ENCODE assay signal across 8 cellular contexts in genomic region chr4:183840311-183840710, GRCh38.
DNase-seq lines count a peak whose midpoint lies in the region; TF ChIP-seq lines count a peak whose summit lies in the region.

No MANE protein-coding gene starts in this region.

- H3K79me2 ChIP-seq in KMS-11 (ENCODE audit: insufficient read depth, low read depth): no peaks in the 10 kb centered on the region

- H3K27ac ChIP-seq in C4-2B (no peak overlapping the region), KMS-11 (no peak overlapping the region), vagina (no peak overlapping the region)

- no peaks in the 10 kb centered on the region for H3K9me3 ChIP-seq in vagina

- no peak overlapping the region; the same call in 1 of the 2 replicates for H2AFZ ChIP-seq in KMS-11 (ENCODE audit: low read depth)

- no peaks in the 10 kb centered on the region for H4K20me1 ChIP-seq in KMS-11 (ENCODE audit: insufficient read depth)

- no peak overlapping the region for H3K9ac ChIP-seq in KMS-11

- no peak for TF ChIP-seq POLR2A in vagina (IDR thresholded peaks at IDR 0.05)

- intact Hi-C loops in posterior cingulate gyrus (cut with DNase I) (loop anchor here (1.0 to 5.0 kb wide), 4 partner anchors 67 to 328 kb away; partner anchors contain the start of gene STOX2), vagina (cut with DNase I) (loop anchor here (5.0 kb wide), 1 partner anchor 327 kb away; no protein-coding TSS in a partner anchor)

- H3K27me3 ChIP-seq in KMS-11 (ENCODE audit: insufficient read depth, low read depth): no peaks in the 10 kb centered on the region
- H3K27me3 ChIP-seq in vagina: no peaks in the 10 kb centered on the region

- H3K4me1 ChIP-seq in KMS-11 (ENCODE audit: low read depth, poor library complexity, severe bottlenecking) (no peaks in the 10 kb centered on the region), vagina (no peaks in the 10 kb centered on the region)

- DNase-seq in GM19238 (ENCODE audit: insufficient read length, low spot score): peak; percentile 44
- DNase-seq in SK-MEL-5 (ENCODE audit: low read depth, low spot score): peak; percentile 87
- DNase-seq in activated naive CD4-positive, alpha-beta T cell treated with Interleukin-2 at 50 U/mL for 16 hours: peak; percentile 62
- DNase-seq in glomerular visceral epithelial cell (ENCODE audit: extremely low spot score): peak; percentile 67
- peak; percentile 67 to 97 (median 92) for DNase-seq in posterior cingulate gyrus
- no peak for DNase-seq in vagina (ENCODE audit: extremely low spot score in 2 of 2)

- H3K36me3 ChIP-seq in KMS-11 (ENCODE audit: insufficient read depth): no peaks in the 10 kb centered on the region
- H3K36me3 ChIP-seq in vagina: no peaks in the 10 kb centered on the region

- no peak overlapping the region for H3K4me2 ChIP-seq in KMS-11

- in situ Hi-C loops in SK-MEL-5 (cut with HindIII; ENCODE audit: low pct_unique_long_range_greater_than_20kb, low sequenced_read_pairs): no loop called here

- TF ChIP-seq CTCF in C4-2B (conservative IDR thresholded peaks at IDR 0.05) (peak; percentile 83), KMS-11 (conservative IDR thresholded peaks at IDR 0.05; ENCODE audit: low read depth, low read length) (peak; percentile 97), vagina (IDR thresholded peaks at IDR 0.05) (peak; percentile 77 to 85 (median 79))

- H3K4me3 ChIP-seq in KMS-11 (IDR thresholded peaks at IDR 0.05; ENCODE audit: insufficient read depth, low read depth, low read length) (no peak overlapping the region), vagina (no peak overlapping the region)

Comparison
In these comparisons a context has a peak if more than half of its experiments do, and no peak if none do; other contexts are left out.
1. DNase-seq: peak in GM19238 (single experiment), SK-MEL-5 (single experiment), activated naive CD4-positive, alpha-beta T cell treated with Interleukin-2 at 50 U/mL for 16 hours (single experiment), glomerular visceral epithelial cell (single experiment) and posterior cingulate gyrus (10 of 10); none in vagina (0 of 2).
2. Peak in every context shown above with its lines, with median percentiles within 50 percentile points of each other: CTCF ChIP-seq.